In genomic region chr12:81757731-81758325, GRCh38 we compare ENCODE assay signal across 1 cellular context.
TF ChIP-seq lines count a peak whose summit lies in the region.

No MANE protein-coding gene starts in this region.

TF ChIP-seq in H1, 55 proteins besides CTCF, POLR2A, EP300 and RAD21:
- TF ChIP-seq JUND (IDR thresholded peaks at IDR 0.05; ENCODE audit: low read length) (no peak), SUZ12 (IDR thresholded peaks at IDR 0.05; ENCODE audit: low read length) (no peak)
